In the genomic region with DNA sequence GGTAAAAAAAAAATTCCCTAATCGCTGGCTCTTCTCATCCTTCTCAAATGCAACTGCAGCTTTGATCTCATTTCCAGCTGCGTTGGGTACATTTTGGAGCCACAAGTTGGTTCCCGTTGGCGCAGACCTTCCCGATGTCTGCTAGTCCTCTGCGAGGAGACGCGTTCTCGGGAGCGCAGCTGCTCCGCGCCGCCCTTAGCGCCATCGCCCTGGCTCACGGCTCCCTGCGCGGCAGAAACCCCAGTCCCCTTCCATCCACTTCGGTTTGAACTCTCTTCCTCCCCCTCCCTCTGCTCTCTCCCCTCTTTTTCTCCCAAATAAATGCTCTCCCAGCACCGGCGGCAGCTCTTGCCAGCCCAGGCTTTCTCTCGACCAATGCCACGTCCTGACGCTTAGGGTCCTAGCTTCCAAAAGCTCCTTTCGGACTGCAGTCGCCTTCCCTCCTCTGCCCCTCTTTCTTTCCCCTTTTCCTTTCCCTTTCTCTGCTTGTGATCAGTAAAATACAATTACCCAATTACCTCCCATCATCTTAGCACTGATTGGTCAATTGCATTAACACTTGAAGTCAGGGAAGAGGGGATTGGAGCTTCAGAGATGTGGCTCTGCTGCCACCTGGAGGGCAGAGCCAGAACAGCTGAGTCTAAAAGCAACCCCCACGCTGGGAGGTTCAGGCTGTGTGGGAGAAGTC, we compare ENCODE assay signal across 8 cellular contexts.
DNase-seq lines count a peak whose midpoint lies in the region; ATAC-seq and TF ChIP-seq lines count a peak whose summit lies in the region.

No MANE protein-coding gene starts in this region.

- H3K79me2 ChIP-seq in neural progenitor cell (ENCODE audit: low read depth): no peaks in the 10 kb centered on the region

- H3K9me3 Mint-ChIP-seq in activated naive CD4-positive, alpha-beta T cell treated with anti-CD3 and anti-CD28 coated beads for 36 hours: peaks cover 2% of the 10 kb centered on the region
- no peaks in the 10 kb centered on the region for H3K9me3 Mint-ChIP-seq in neural progenitor cell

- H3K4me1 ChIP-seq in neural progenitor cell: peaks cover 7% of the 10 kb centered on the region

- H2AFZ ChIP-seq in neural progenitor cell (replicated peaks): peak overlapping the region; percentile 77

- H3K4me1 Mint-ChIP-seq in activated naive CD4-positive, alpha-beta T cell treated with anti-CD3 and anti-CD28 coated beads for 36 hours (ENCODE audit: low read depth): peaks cover 10% of the 10 kb centered on the region
- H3K4me1 Mint-ChIP-seq in neural progenitor cell: peaks cover 30% of the 10 kb centered on the region

- intact Hi-C loops in activated naive CD4-positive, alpha-beta T cell treated with anti-CD3 and anti-CD28 coated beads for 36 hours (cut with micrococcal nuclease): loop anchor here (10.0 kb wide), 1 partner anchor 929 kb away; no protein-coding TSS in a partner anchor

- H3K27ac Mint-ChIP-seq in activated naive CD4-positive, alpha-beta T cell treated with anti-CD3 and anti-CD28 coated beads for 36 hours: no peak overlapping the region
- H3K27ac Mint-ChIP-seq in neural progenitor cell: peak overlapping the region; percentile 64

- H3K9ac ChIP-seq in neural progenitor cell: no peak overlapping the region

- no peaks in the 10 kb centered on the region for H3K36me3 Mint-ChIP-seq in activated naive CD4-positive, alpha-beta T cell treated with anti-CD3 and anti-CD28 coated beads for 36 hours (ENCODE audit: low read depth)
- no peaks in the 10 kb centered on the region for H3K36me3 Mint-ChIP-seq in neural progenitor cell

- DNase-seq in DMS114 treated with DMSO at 0.1 percent for 48 hours (lab: John Stamatoyannopoulos, UW; ENCODE audit: unreplicated experiment) (peak; percentile 57), NCI-H526 treated with DMSO at 0.1 percent for 48 hours (lab: John Stamatoyannopoulos, UW) (peak; percentile 49), germinal center (ENCODE audit: low spot score) (peak; percentile 49), neural progenitor cell (ENCODE audit: low spot score) (peak; percentile 90)
- peak; percentile 51 for DNase-seq in activated naive CD4-positive, alpha-beta T cell treated with anti-CD3 and anti-CD28 coated beads for 36 hours
- no peak for DNase-seq in effector CD4-positive, alpha-beta T cell

- no peaks in the 10 kb centered on the region for H3K9me3 ChIP-seq in neural progenitor cell (ENCODE audit: low read depth)

- H3K27me3 ChIP-seq in neural progenitor cell: peaks cover 12% of the 10 kb centered on the region

- peak; percentile 94 for TF ChIP-seq CTCF in neural progenitor cell (IDR thresholded peaks at IDR 0.05)

- no peaks in the 10 kb centered on the region for H4K20me1 ChIP-seq in neural progenitor cell (ENCODE audit: low read depth)

- ATAC-seq in GM19324 (IDR thresholded peaks at IDR 0.05; ENCODE audit: low FRiP score, unreplicated experiment): peak; percentile 79
- ATAC-seq in HG03354 (IDR thresholded peaks at IDR 0.05; ENCODE audit: poor library complexity, severe bottlenecking, unreplicated experiment): peak; percentile 98

- H3K27ac ChIP-seq in neural progenitor cell: peak overlapping the region; percentile 67

- peak overlapping the region; percentile 82 for H3K4me2 ChIP-seq in neural progenitor cell

- H3F3A ChIP-seq in neural progenitor cell (ENCODE audit: low read depth): peaks cover 7% of the 10 kb centered on the region

- peak overlapping the region; percentile 74 for H3K4me3 ChIP-seq in neural progenitor cell

- H3K36me3 ChIP-seq in neural progenitor cell: no peaks in the 10 kb centered on the region

- H3K27me3 Mint-ChIP-seq in activated naive CD4-positive, alpha-beta T cell treated with anti-CD3 and anti-CD28 coated beads for 36 hours (ENCODE audit: low read depth): peaks cover 27% of the 10 kb centered on the region
- H3K27me3 Mint-ChIP-seq in neural progenitor cell (ENCODE audit: insufficient read depth, low read depth): no peaks in the 10 kb centered on the region

- peak overlapping the region; percentile 43 for H3K4me3 Mint-ChIP-seq in activated naive CD4-positive, alpha-beta T cell treated with anti-CD3 and anti-CD28 coated beads for 36 hours
- peak overlapping the region; percentile 87 for H3K4me3 Mint-ChIP-seq in neural progenitor cell

- CTCF ChIA-PET in activated naive CD4-positive, alpha-beta T cell treated with anti-CD3 and anti-CD28 coated beads for 36 hours (lab: Charles Lee): interaction anchor here (0.5 to 1.2 kb wide), 4 partner anchors 11 to 979 kb away, joined by 3 to 5 read pairs (median 4); no protein-coding TSS in a partner anchor
